30 cellular contexts compared by ENCODE assay signal in genomic region chr14:29150659-29151058, GRCh38.
"Had no signal": no experiment of that assay in that cellular context is flagged by ENCODE, and none has a peak within 500 bp of the region (broad histone marks: within the 10 kb centered on the region; RNA-seq: fewer than 3 reads in every experiment).

No MANE protein-coding gene starts in this region.

- H2AFZ ChIP-seq: neural progenitor cell, parathyroid adenoma had no signal

- H3K9ac ChIP-seq: neural progenitor cell, parathyroid adenoma had no signal

- H3K4me3 ChIP-seq: neural progenitor cell, ovary, psoas muscle, skin epidermis, smooth muscle cell, spleen, suprapubic skin, thoracic aorta, thyroid gland, tibial nerve, upper lobe of left lung, vagina had no signal

- H3K4me1 ChIP-seq: neural progenitor cell, parathyroid adenoma, psoas muscle, spleen, suprapubic skin, thyroid gland, tibial nerve, upper lobe of left lung, vagina had no signal

- H3K27me3 ChIP-seq: neural progenitor cell, ovary, spleen, suprapubic skin, thyroid gland, tibial nerve, upper lobe of left lung, vagina had no signal

- ATAC-seq: natural killer cell; psoas muscle; right cardiac atrium; sciatic nerve; stimulated activated memory B cell treated with anti-CD40 and anti-IgM and Interleukin-4, amounts not matched to agents 10 μg/mL and 1 μg/mL and 100 μg/mL, for 72 hours; stimulated activated naive CD8-positive, alpha-beta T cell treated with anti-CD3 and anti-CD28 coated beads, Interleukin-15, amount 100 ng/mL, for 72 hours; stimulated activated naive CD8-positive, alpha-beta T cell treated with anti-CD3 and anti-CD28 coated beads, Interleukin-15, Interleukin-2, amounts not matched to agents 100 U/mL and 50 U/mL, for 24 hours had no signal

- FAIRE-seq: urothelium cell line had no signal

- DNase-seq: natural killer cell; occipital lobe; ovary; posterior cingulate gyrus; psoas muscle; right cardiac atrium; spleen; stimulated activated CD4-positive, alpha-beta T cell treated with anti-CD3 and anti-CD28 coated beads, Interleukin-12 subunit alpha, Interleukin-12 subunit beta, amount 100 ng/mL, for 4 hours; stimulated activated CD4-positive, alpha-beta T cell treated with anti-CD3 and anti-CD28 coated beads, Interleukin-1b, Interleukin-23, amount 100 ng/mL, for 48 hours; stimulated activated CD4-positive, alpha-beta T cell treated with anti-CD3 and anti-CD28 coated beads, Interleukin-4, amount 100 ng/mL, for 1 hour; stimulated activated CD4-positive, alpha-beta T cell treated with anti-CD3 and anti-CD28 coated beads, Interleukin-4, amount 100 ng/mL, for 4 hours; stimulated activated CD8-positive, alpha-beta memory T cell treated with anti-CD3 and anti-CD28 coated beads, Interleukin-4, amount 100 ng/mL, for 48 hours; stimulated activated naive CD4-positive, alpha-beta T cell; stimulated activated naive CD8-positive, alpha-beta T cell treated with anti-CD3 and anti-CD28 coated beads, Interleukin-15, amount 100 ng/mL, for 72 hours; stimulated activated naive CD8-positive, alpha-beta T cell treated with anti-CD3 and anti-CD28 coated beads, Interleukin-15, Interleukin-2, amounts not matched to agents 100 U/mL and 50 U/mL, for 24 hours; substantia nigra; thyroid gland; trophoblast cell; upper lobe of left lung had no signal

- H3K27ac ChIP-seq: neural progenitor cell, ovary, parathyroid adenoma, psoas muscle, skin epidermis, spleen, suprapubic skin, thoracic aorta, thyroid gland, tibial nerve, upper lobe of left lung, vagina had no signal

- H3K9me3 ChIP-seq: ovary, psoas muscle, suprapubic skin, thoracic aorta, thyroid gland, tibial nerve, upper lobe of left lung, vagina had no signal

- H3K4me2 ChIP-seq: neural progenitor cell, smooth muscle cell had no signal

- H3K79me2 ChIP-seq: parathyroid adenoma had no signal

- H3K36me3 ChIP-seq: neural progenitor cell, ovary, spleen, suprapubic skin, thoracic aorta, thyroid gland, tibial nerve, upper lobe of left lung, vagina had no signal
